Comparison of ENCODE assay signal across 14 cellular contexts in the genomic region with DNA sequence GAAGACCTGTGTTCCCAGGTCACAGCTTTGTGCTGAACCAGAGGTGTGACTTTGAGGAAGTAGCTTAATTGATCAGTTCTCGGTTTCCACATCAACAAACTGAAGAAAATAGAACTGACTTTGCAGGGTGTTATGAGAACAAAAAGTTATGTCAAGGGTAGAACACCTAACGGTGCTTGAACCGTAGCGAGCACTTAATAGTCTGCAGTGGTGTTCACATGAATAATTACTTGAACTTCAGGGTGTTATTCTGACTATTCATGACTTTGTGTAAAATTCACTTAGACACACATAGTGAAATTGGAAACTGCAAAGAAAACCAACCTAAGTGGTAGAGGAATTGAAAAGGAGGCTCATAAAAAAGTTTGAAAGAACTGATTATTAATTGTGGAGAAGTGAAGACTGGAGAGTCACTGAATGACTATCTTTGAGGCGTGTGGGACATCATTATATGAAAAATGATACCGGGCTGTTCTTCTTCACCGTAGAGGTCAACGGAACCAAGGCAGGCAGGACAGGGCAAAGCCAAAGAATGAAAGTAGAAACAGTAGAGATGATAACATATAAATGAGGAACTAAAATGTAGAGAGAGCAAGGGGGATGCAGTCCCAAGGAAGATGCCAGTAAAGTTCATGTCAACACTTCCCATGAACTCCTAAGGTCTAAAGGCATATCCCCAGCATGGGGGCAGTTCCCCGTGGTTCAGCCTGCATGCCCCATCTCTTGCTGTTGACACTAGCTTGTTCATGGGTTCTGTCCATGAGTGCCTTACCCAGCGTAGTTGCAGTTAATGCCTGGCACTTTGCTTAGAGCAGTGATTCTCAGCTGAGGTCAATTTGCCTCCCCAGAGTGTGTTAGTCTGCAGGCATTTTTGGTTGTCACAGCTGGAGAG.
DNase-seq lines count a peak whose midpoint lies in the region; ATAC-seq and TF ChIP-seq lines count a peak whose summit lies in the region.
"Had no signal": no experiment of that assay in that cellular context is flagged by ENCODE, and none has a peak within 500 bp of the region (broad histone marks: within the 10 kb centered on the region; RNA-seq: fewer than 3 reads in every experiment).

No MANE protein-coding gene starts in this region.

- TF ChIP-seq CTCF in GM13977 (IDR thresholded peaks at IDR 0.05; ENCODE audit: extremely low read depth, insufficient read depth, missing control alignments) (no peak), WERI-Rb-1 (IDR thresholded peaks at IDR 0.05; ENCODE audit: low read depth, low read length) (no peak), Peyer's patch (IDR thresholded peaks at IDR 0.05) (no peak)

- ATAC-seq in GM19455 (IDR thresholded peaks at IDR 0.05; ENCODE audit: unreplicated experiment) (peak; percentile 58), HG02763 (IDR thresholded peaks at IDR 0.05; ENCODE audit: unreplicated experiment) (peak; percentile 63), HG03460 (IDR thresholded peaks at IDR 0.05; ENCODE audit: unreplicated experiment) (peak; percentile 58), GM19328 (IDR thresholded peaks at IDR 0.05; ENCODE audit: unreplicated experiment) (no peak)
- ATAC-seq: gastroesophageal sphincter had no signal

- no peak overlapping the region for H3K4me3 ChIP-seq in WERI-Rb-1 (ENCODE audit: low read depth, low read length)
- H3K4me3 ChIP-seq in Peyer's patch: no peak overlapping the region
- H3K4me3 ChIP-seq: adrenal gland, gastroesophageal sphincter, ovary had no signal

- no peaks in the 10 kb centered on the region for H3K4me1 ChIP-seq in Peyer's patch
- H3K4me1 ChIP-seq: adrenal gland, gastroesophageal sphincter had no signal

- in situ Hi-C loops in GM13977 (cut with MboI; ENCODE audit: low pct_unique_long_range_greater_than_20kb, low sequenced_read_pairs, unreplicated experiment): no loop called here

- H3K27me3 ChIP-seq in WERI-Rb-1 (ENCODE audit: insufficient read depth, low read depth, severe bottlenecking): no peaks in the 10 kb centered on the region
- no peaks in the 10 kb centered on the region for H3K27me3 ChIP-seq in Peyer's patch
- H3K27me3 ChIP-seq: adrenal gland, gastroesophageal sphincter, ovary had no signal

- no peak overlapping the region for H3K27ac ChIP-seq in WERI-Rb-1
- H3K27ac ChIP-seq in Peyer's patch: no peak overlapping the region
- H3K27ac ChIP-seq: adrenal gland, gastroesophageal sphincter, ovary had no signal

- peak; percentile 6 for DNase-seq in GM13977 (ENCODE audit: low spot score)
- DNase-seq in OCI-M2 (lab: John Stamatoyannopoulos, UW; ENCODE audit: unreplicated experiment): no peak
- no peak for DNase-seq in WERI-Rb-1
- no peak for DNase-seq in Peyer's patch
- DNase-seq: adrenal gland; NCI-H1092 treated with DMSO at 0.1 percent for 48 hours; ovary; stimulated activated CD4-positive, alpha-beta T cell treated with anti-CD3 and anti-CD28 coated beads, Interleukin-2, amount 100 ng/mL, for 48 hours; T-helper 2 cell had no signal

- peaks cover 53% of the 10 kb centered on the region for H3K36me3 ChIP-seq in WERI-Rb-1
- peaks cover 0 to 28% (median 0%) of the 10 kb centered on the region in 3 donors for H3K36me3 ChIP-seq in Peyer's patch
- H3K36me3 ChIP-seq: ovary had no signal

- TF ChIP-seq POLR2A in Peyer's patch (IDR thresholded peaks at IDR 0.05): no peak

- no peaks in the 10 kb centered on the region for H3K9me3 ChIP-seq in WERI-Rb-1 (ENCODE audit: severe bottlenecking)
- no peaks in the 10 kb centered on the region for H3K9me3 ChIP-seq in Peyer's patch
- H3K9me3 ChIP-seq: adrenal gland, gastroesophageal sphincter, ovary had no signal
